ENCODE assay signal across 8 cellular contexts in the genomic region with DNA sequence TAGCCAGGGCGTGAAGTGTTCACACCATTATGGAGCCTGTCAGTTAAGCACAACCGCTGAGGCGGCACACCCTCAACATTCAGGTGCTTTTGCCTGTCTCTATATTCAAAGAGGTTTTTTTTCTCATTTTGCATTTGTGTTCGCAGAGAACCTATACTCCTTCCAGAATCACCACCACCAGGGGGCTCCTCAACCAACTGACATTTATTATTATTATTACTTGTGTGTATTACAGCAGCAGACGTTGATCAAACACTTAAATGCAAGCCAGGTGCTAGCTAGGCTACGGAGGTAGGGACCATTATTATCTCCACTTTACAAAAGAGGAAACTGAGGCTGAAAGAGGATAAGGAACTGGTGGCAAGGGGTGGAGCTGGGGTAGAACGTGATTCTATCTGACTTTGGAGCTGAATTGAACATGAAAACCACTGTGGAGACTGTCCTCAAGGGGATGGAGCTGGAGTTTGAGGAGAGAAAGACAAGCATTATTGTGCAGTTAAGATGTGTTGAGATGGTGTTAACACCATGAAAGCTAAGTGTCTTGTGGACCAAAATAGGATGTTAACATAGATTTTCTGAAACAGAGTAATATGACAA.
DNase-seq lines count a peak whose midpoint lies in the region; ATAC-seq and TF ChIP-seq lines count a peak whose summit lies in the region.

No MANE protein-coding gene starts in this region.

- 0 out of 2 replicates have a peak, but pooled peaks have one; percentile 23 for TF ChIP-seq CTCF in RWPE1 (conservative IDR thresholded peaks at IDR 0.05; ENCODE audit: low read depth)
- peak; percentile 63 for TF ChIP-seq CTCF in fibroblast of the aortic adventitia (IDR thresholded peaks at IDR 0.05; ENCODE audit: insufficient read depth, low read length)

- ATAC-seq in left cardiac atrium (no peak), left ventricle myocardium superior (no peak), GM19463 (IDR thresholded peaks at IDR 0.05; ENCODE audit: unreplicated experiment) (no peak), HG03520 (IDR thresholded peaks at IDR 0.05; ENCODE audit: unreplicated experiment) (no peak)

- H3K4me3 ChIP-seq in fibroblast of the aortic adventitia (ENCODE audit: low read depth, low read length): no peak overlapping the region

- DNase-seq in left cardiac atrium (peak; percentile 30), left ventricle myocardium superior (no peak), RWPE1 (ENCODE audit: low spot score) (no peak), fibroblast of the aortic adventitia (ENCODE audit: low read depth) (peak; percentile 60)
- peak; percentile 7 for DNase-seq in stimulated activated CD4-positive, alpha-beta T cell treated with anti-CD3 and anti-CD28 coated beads, Interleukin-4, amount 100 ng/mL, for 24 hours
- DNase-seq in activated T-cell treated with anti-CD3 and anti-CD28 coated beads, Interleukin-2, amount 50 U/mL, for 1 hour: no peak

- intact Hi-C loops in left cardiac atrium (cut with DNase I): no loop called here
- intact Hi-C loops in left ventricle myocardium superior (cut with micrococcal nuclease): no loop called here

- POLR2A ChIA-PET in RWPE1 (lab: Yijun Ruan, JAX; ENCODE audit: low non-redundant PET): no interaction called here

- CTCF ChIA-PET in RWPE1 (lab: Yijun Ruan, JAX): interaction anchor here (0.6 to 1.1 kb wide), 4 partner anchors 8 to 726 kb away, joined by 3 to 9 read pairs (median 4); no protein-coding TSS in a partner anchor

- H3K27ac ChIP-seq in RWPE1: no peak overlapping the region

Comparison
In these comparisons a context has a peak if more than half of its experiments do, and no peak if none do; other contexts are left out.
1. DNase-seq: peak in left cardiac atrium (single experiment), fibroblast of the aortic adventitia (single experiment) and stimulated activated CD4-positive, alpha-beta T cell treated with anti-CD3 and anti-CD28 coated beads, Interleukin-4, amount 100 ng/mL, for 24 hours (single experiment); none in left ventricle myocardium superior (single experiment), RWPE1 (single experiment) and activated T-cell treated with anti-CD3 and anti-CD28 coated beads, Interleukin-2, amount 50 U/mL, for 1 hour (single experiment).